In the genomic region with DNA sequence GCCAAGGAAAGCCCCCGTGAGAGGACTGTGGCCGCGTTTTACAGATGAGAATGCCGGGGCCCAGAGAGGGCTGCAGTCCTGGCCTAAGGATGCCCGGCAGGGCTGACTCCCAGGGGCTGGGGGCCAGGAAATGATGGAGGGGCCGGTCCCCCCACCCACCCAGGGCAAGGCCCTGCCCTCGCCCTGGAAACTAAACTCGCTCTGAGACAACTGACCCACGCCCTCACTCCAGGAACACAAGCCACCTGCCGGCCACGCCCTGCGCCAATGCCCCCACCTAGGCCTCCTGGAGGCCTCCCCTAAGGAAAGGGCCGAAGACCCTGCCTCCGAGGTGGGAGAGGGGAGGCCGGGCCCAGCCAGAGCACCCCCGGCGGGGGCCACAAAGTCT, we compare ENCODE assay signal across 9 cellular contexts. TPM values are rescaled to one million over a fixed set of nuclear protein-coding genes. Genes with fewer than 3 reads are reported as not detected.
A peak's percentile ranks its signal among the peaks of the same experiment; 100 is the strongest.
DNase-seq lines count a peak whose midpoint lies in the region; ATAC-seq, FAIRE-seq and TF ChIP-seq lines count a peak whose summit lies in the region.
"Had no signal": no experiment of that assay in that cellular context is flagged by ENCODE, and none has a peak within 500 bp of the region (broad histone marks: within the 10 kb centered on the region; RNA-seq: fewer than 3 reads in every experiment).

No MANE protein-coding gene starts in this region.

- H3K36me3 Mint-ChIP-seq in chondrocyte (ENCODE audit: low read depth), result peaks cover 2% of the 10 kb centered on the region

- no peak for ATAC-seq in left cardiac atrium
- ATAC-seq in upper lobe of right lung, result no peak
- no peak for ATAC-seq in GM21360 (IDR thresholded peaks at IDR 0.05; ENCODE audit: unreplicated experiment)

- peaks cover 3% of the 10 kb centered on the region for H3K4me1 ChIP-seq in cardiac muscle cell (ENCODE audit: low read depth)
- peaks cover 57% of the 10 kb centered on the region for H3K4me1 ChIP-seq in muscle layer of colon (ENCODE audit: insufficient read depth, low read length)
- H3K4me1 ChIP-seq in upper lobe of right lung, result peaks cover 68% of the 10 kb centered on the region
- H3K4me1 ChIP-seq: SJCRH30 had no signal

- peak overlapping the region; percentile 19 for H3K4me3 Mint-ChIP-seq in chondrocyte (ENCODE audit: unreplicated experiment)

- H3K9me3 ChIP-seq in cardiac muscle cell (ENCODE audit: low read depth), result no peaks in the 10 kb centered on the region
- no peaks in the 10 kb centered on the region for H3K9me3 ChIP-seq in muscle layer of colon (ENCODE audit: low read length)
- no peaks in the 10 kb centered on the region for H3K9me3 ChIP-seq in upper lobe of right lung
- H3K9me3 ChIP-seq: SJCRH30 had no signal

- peak overlapping the region; percentile 89 for H3K27ac Mint-ChIP-seq in chondrocyte (ENCODE audit: unreplicated experiment)

- peaks cover 6% of the 10 kb centered on the region for H3K36me3 ChIP-seq in cardiac muscle cell
- H3K36me3 ChIP-seq in muscle layer of colon (ENCODE audit: insufficient read depth, low read length), result peaks cover 4% of the 10 kb centered on the region
- H3K36me3 ChIP-seq in upper lobe of right lung, result peaks cover 6% of the 10 kb centered on the region

- H3K27me3 ChIP-seq in cardiac muscle cell, result no peaks in the 10 kb centered on the region
- no peaks in the 10 kb centered on the region for H3K27me3 ChIP-seq in muscle layer of colon (ENCODE audit: control insufficient read depth in 1 of 2, insufficient read depth in 2 of 2, low read length in 2 of 2)
- H3K27me3 ChIP-seq in upper lobe of right lung, result no peaks in the 10 kb centered on the region
- H3K27me3 ChIP-seq: SJCRH30 had no signal

- intact Hi-C loops in left cardiac atrium (cut with DNase I), result no loop called here
- intact Hi-C loops in upper lobe of right lung (cut with DNase I), result no loop called here

- peaks cover 38% of the 10 kb centered on the region for H3K4me1 Mint-ChIP-seq in chondrocyte (ENCODE audit: low read depth)

- no peaks in the 10 kb centered on the region for H3K9me3 Mint-ChIP-seq in chondrocyte (ENCODE audit: low read depth)

- no peak for FAIRE-seq in HTR-8/SVneo (lab: Jason Lieb, UNC)

- H3K4me3 ChIP-seq in cardiac muscle cell, result no peak overlapping the region
- peak overlapping the region in 1 of 2 donors; percentile 27 for H3K4me3 ChIP-seq in muscle layer of colon (ENCODE audit: low read depth in 1 of 2, low read length in 2 of 2)
- H3K4me3 ChIP-seq in upper lobe of right lung, result peak overlapping the region; percentile 48
- H3K4me3 ChIP-seq: SJCRH30 had no signal

- H3K27ac ChIP-seq in cardiac muscle cell (peak overlapping the region; percentile 73), muscle layer of colon (ENCODE audit: low read depth, low read length) (peak overlapping the region; percentile 99), upper lobe of right lung (peak overlapping the region; percentile 95)
- H3K27ac ChIP-seq: SJCRH30 had no signal

- DNase-seq in cardiac muscle cell (ENCODE audit: low read depth in 1 of 2, low spot score in 1 of 2) (no peak), left cardiac atrium (no peak), chondrocyte (ENCODE audit: low spot score) (no peak), upper lobe of right lung (no peak), HTR-8/SVneo (ENCODE audit: insufficient read length, low spot score) (no peak), Kasumi-1 (lab: John Stamatoyannopoulos, UW) (no peak)
- DNase-seq: SJCRH30 had no signal

- peak overlapping the region; percentile 78 for H3K9ac ChIP-seq in muscle layer of colon (ENCODE audit: low read length)

- H3K27me3 Mint-ChIP-seq in chondrocyte (ENCODE audit: low read depth), result no peaks in the 10 kb centered on the region

- TF ChIP-seq CTCF in cardiac muscle cell (IDR thresholded peaks at IDR 0.05; ENCODE audit: low read depth, low read length) (no peak), chondrocyte (IDR thresholded peaks at IDR 0.05) (no peak), upper lobe of right lung (IDR thresholded peaks at IDR 0.05) (no peak)

RNA-seq across cellular contexts. Expression of a gene that starts 7.2 kb away (rescaled TPM):
- total RNA-seq in cardiac muscle cell, result 14.6 and 20.5 TPM in 2 replicates
- polyA plus RNA-seq in cardiac muscle cell, result 17.2 and 18.6 TPM in 2 replicates
- 10 to 100 TPM; 28.5 to 32.5 TPM for total RNA-seq in left cardiac atrium
- total RNA-seq in chondrocyte, result 29.4 to 29.9 TPM (median 29.5 TPM) in 3 replicates
- total RNA-seq in upper lobe of right lung, result 54.3 TPM

RNA-seq across cellular contexts. Expression of a gene that starts 52.0 kb away (rescaled TPM):
- 32.6 and 35.4 TPM in 2 replicates for total RNA-seq in cardiac muscle cell
- polyA plus RNA-seq in cardiac muscle cell, result 9.6 and 11.3 TPM in 2 replicates
- 10 to 100 TPM; 13.8 to 14.0 TPM for total RNA-seq in left cardiac atrium
- 26.3 to 29.7 TPM (median 26.7 TPM) in 3 replicates for total RNA-seq in chondrocyte
- total RNA-seq in upper lobe of right lung, result 25.4 TPM
